Comparison of ENCODE assay signal across 20 cellular contexts in the genomic region with DNA sequence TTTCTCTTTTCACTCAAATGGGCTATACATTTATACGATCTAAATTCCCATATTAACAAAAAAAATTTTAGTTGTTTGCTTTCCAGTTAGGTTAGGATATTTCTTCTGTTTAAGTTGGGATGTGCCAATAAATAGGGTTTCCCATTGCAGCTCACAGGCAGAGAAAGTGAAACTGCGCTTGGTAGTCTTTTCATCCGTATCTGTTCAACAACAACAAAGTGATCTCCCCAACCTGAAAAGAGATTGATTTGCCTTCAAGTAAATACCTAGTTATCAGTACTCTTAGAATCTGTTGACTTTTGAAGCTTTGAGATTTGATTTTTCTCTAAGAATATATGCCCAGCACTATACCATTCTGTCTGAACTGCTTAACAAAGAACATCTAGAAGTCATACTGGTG.
DNase-seq lines count a peak whose midpoint lies in the region; ATAC-seq and TF ChIP-seq lines count a peak whose summit lies in the region.
"Had no signal": no experiment of that assay in that cellular context is flagged by ENCODE, and none has a peak within 500 bp of the region (broad histone marks: within the 10 kb centered on the region; RNA-seq: fewer than 3 reads in every experiment).

No MANE protein-coding gene starts in this region.

- no peaks in the 10 kb centered on the region for H3K9me3 ChIP-seq in OCI-LY3 (ENCODE audit: insufficient read depth, low read length)
- no peaks in the 10 kb centered on the region for H3K9me3 ChIP-seq in hepatocyte (ENCODE audit: low read depth)
- H3K9me3 ChIP-seq in WERI-Rb-1 (ENCODE audit: severe bottlenecking), result no peaks in the 10 kb centered on the region
- H3K9me3 ChIP-seq: prostate gland had no signal

- WGBS in hepatocyte (ENCODE audit: low lambda C conversion rate, missing lambda C conversion rate), result 63% methylated on average over 3 of the region's 3 CpGs

- no peaks in the 10 kb centered on the region for H3K9me3 Mint-ChIP-seq in activated T-helper 2 cell treated with anti-CD3 and anti-CD28 coated beads, Interferon-gamma antibody, Interleukin-2, Interleukin-4, amounts not matched to agents 10 μg/mL and 5 μg/mL and 100 μg/mL, durations not matched to agents 14 hours and 24 hours and 36 hours
- H3K9me3 Mint-ChIP-seq: CD4-positive, CD25-positive, alpha-beta regulatory T cell; H9; immature natural killer cell had no signal

- no peak overlapping the region for H3K4me3 Mint-ChIP-seq in activated T-helper 2 cell treated with anti-CD3 and anti-CD28 coated beads, Interferon-gamma antibody, Interleukin-2, Interleukin-4, amounts not matched to agents 10 μg/mL and 5 μg/mL and 100 μg/mL, durations not matched to agents 14 hours and 24 hours and 36 hours (ENCODE audit: low read depth)
- H3K4me3 Mint-ChIP-seq: activated naive CD8-positive, alpha-beta T cell; CD4-positive, CD25-positive, alpha-beta regulatory T cell; H9; immature natural killer cell had no signal

- no peak overlapping the region for H3K9ac ChIP-seq in OCI-LY3 (ENCODE audit: low read length)
- H3K9ac ChIP-seq: KMS-11 had no signal

- no peak for ATAC-seq in GM19324 (IDR thresholded peaks at IDR 0.05; ENCODE audit: low FRiP score, unreplicated experiment)

- H4K20me1 ChIP-seq in OCI-LY3 (ENCODE audit: insufficient read depth, low read length), result no peaks in the 10 kb centered on the region
- H4K20me1 ChIP-seq in hepatocyte (ENCODE audit: insufficient read depth, poor library complexity, severe bottlenecking), result no peaks in the 10 kb centered on the region

- intact Hi-C loops in activated T-helper 2 cell treated with anti-CD3 and anti-CD28 coated beads, Interferon-gamma antibody, Interleukin-2, Interleukin-4, amounts not matched to agents 10 μg/mL and 5 μg/mL and 100 μg/mL, durations not matched to agents 14 hours and 24 hours and 36 hours (cut with micrococcal nuclease), result loop anchor here (1.0 to 10.0 kb wide), 3 partner anchors 159 to 1919 kb away; no protein-coding TSS in a partner anchor

- TF ChIP-seq CTCF in OCI-LY3 (IDR thresholded peaks at IDR 0.05; ENCODE audit: low read depth, low read length), result no peak
- TF ChIP-seq CTCF in hepatocyte (IDR thresholded peaks at IDR 0.05; ENCODE audit: poor library complexity), result no peak
- no peak for TF ChIP-seq CTCF in WERI-Rb-1 (IDR thresholded peaks at IDR 0.05; ENCODE audit: low read depth, low read length)

- H3K4me2 ChIP-seq in OCI-LY3 (ENCODE audit: low read length), result no peak overlapping the region
- H3K4me2 ChIP-seq in hepatocyte, result peak overlapping the region; percentile 65

- H2AFZ ChIP-seq in OCI-LY3 (ENCODE audit: low read depth, low read length) (0 out of 2 replicates have a peak overlapping the region, but pooled peaks have one; percentile 50), hepatocyte (no peak overlapping the region)

- H3K27ac Mint-ChIP-seq in activated T-helper 2 cell treated with anti-CD3 and anti-CD28 coated beads, Interferon-gamma antibody, Interleukin-2, Interleukin-4, amounts not matched to agents 10 μg/mL and 5 μg/mL and 100 μg/mL, durations not matched to agents 14 hours and 24 hours and 36 hours, result no peak overlapping the region
- H3K27ac Mint-ChIP-seq: activated naive CD8-positive, alpha-beta T cell; CD4-positive, CD25-positive, alpha-beta regulatory T cell; H9; immature natural killer cell had no signal

- no peak overlapping the region for H3K27ac ChIP-seq in OCI-LY3 (ENCODE audit: low read length)
- H3K27ac ChIP-seq in hepatocyte, result no peak overlapping the region
- H3K27ac ChIP-seq in WERI-Rb-1, result no peak overlapping the region
- H3K27ac ChIP-seq: KMS-11, prostate gland, RWPE1 had no signal

- H3K36me3 ChIP-seq in OCI-LY3 (replicated peaks; ENCODE audit: low read depth, low read length) (no peaks in the 10 kb centered on the region), hepatocyte (replicated peaks; ENCODE audit: insufficient read depth, low read depth) (no peaks in the 10 kb centered on the region), WERI-Rb-1 (no peaks in the 10 kb centered on the region)
- H3K36me3 ChIP-seq: prostate gland had no signal

- H3K4me1 Mint-ChIP-seq in activated T-helper 2 cell treated with anti-CD3 and anti-CD28 coated beads, Interferon-gamma antibody, Interleukin-2, Interleukin-4, amounts not matched to agents 10 μg/mL and 5 μg/mL and 100 μg/mL, durations not matched to agents 14 hours and 24 hours and 36 hours (ENCODE audit: low read depth), result peaks cover 5% of the 10 kb centered on the region

- H3K9me2 ChIP-seq in hepatocyte (replicated peaks; ENCODE audit: insufficient read depth), result no peaks in the 10 kb centered on the region

- H3K79me2 ChIP-seq in OCI-LY3 (ENCODE audit: low read length) (no peaks in the 10 kb centered on the region), hepatocyte (no peaks in the 10 kb centered on the region)

- H3K27me3 ChIP-seq in OCI-LY3 (ENCODE audit: low read depth, low read length) (peaks cover 16% of the 10 kb centered on the region; the same call in 1 of the 2 replicates), hepatocyte (peaks cover 18% of the 10 kb centered on the region), WERI-Rb-1 (ENCODE audit: insufficient read depth, low read depth, severe bottlenecking) (no peaks in the 10 kb centered on the region)

- peak; percentile 69 for DNase-seq in DMS153 treated with DMSO at 0.1 percent for 48 hours (lab: John Stamatoyannopoulos, UW; ENCODE audit: unreplicated experiment)
- DNase-seq in NCI-H1930 (lab: John Stamatoyannopoulos, UW), result peak; percentile 65 to 67
- no peak for DNase-seq in hepatocyte (ENCODE audit: low spot score)
- DNase-seq in WERI-Rb-1, result no peak
- DNase-seq in NCI-H82 (lab: John Stamatoyannopoulos, UW), result no peak
- no peak for DNase-seq in activated T-helper 2 cell treated with anti-CD3 and anti-CD28 coated beads, Interferon-gamma antibody, Interleukin-2, Interleukin-4, amounts not matched to agents 10 μg/mL and 5 μg/mL and 100 μg/mL, durations not matched to agents 14 hours and 24 hours and 36 hours (ENCODE audit: low spot score)
- DNase-seq: activated CD4-positive, alpha-beta T cell treated with anti-CD3 and anti-CD28 coated beads for 1 hour; CD4-positive, CD25-positive, alpha-beta regulatory T cell; effector CD8-positive, alpha-beta T cell; H9; immature natural killer cell; left ventricle myocardium superior; NCI-H1048; stimulated activated naive CD4-positive, alpha-beta T cell had no signal

- H3K4me3 ChIP-seq in OCI-LY3 (ENCODE audit: low read length) (no peak overlapping the region), hepatocyte (no peak overlapping the region), WERI-Rb-1 (ENCODE audit: low read depth, low read length) (no peak overlapping the region)
- H3K4me3 ChIP-seq: prostate gland had no signal

- no peaks in the 10 kb centered on the region for H3K36me3 Mint-ChIP-seq in activated T-helper 2 cell treated with anti-CD3 and anti-CD28 coated beads, Interferon-gamma antibody, Interleukin-2, Interleukin-4, amounts not matched to agents 10 μg/mL and 5 μg/mL and 100 μg/mL, durations not matched to agents 14 hours and 24 hours and 36 hours (ENCODE audit: low read depth)
- H3K36me3 Mint-ChIP-seq: activated naive CD8-positive, alpha-beta T cell; CD4-positive, CD25-positive, alpha-beta regulatory T cell; immature natural killer cell had no signal

- no peaks in the 10 kb centered on the region for H3K4me1 ChIP-seq in OCI-LY3 (ENCODE audit: low read length)
- H3K4me1 ChIP-seq in hepatocyte (ENCODE audit: insufficient read depth), result no peaks in the 10 kb centered on the region
- H3K4me1 ChIP-seq: prostate gland had no signal

- peaks cover 15% of the 10 kb centered on the region for H3K27me3 Mint-ChIP-seq in activated T-helper 2 cell treated with anti-CD3 and anti-CD28 coated beads, Interferon-gamma antibody, Interleukin-2, Interleukin-4, amounts not matched to agents 10 μg/mL and 5 μg/mL and 100 μg/mL, durations not matched to agents 14 hours and 24 hours and 36 hours (ENCODE audit: low read depth)

Comparison
In these comparisons a context has a peak if more than half of its experiments do, and no peak if none do; other contexts are left out.
1. DNase-seq: peak in DMS153 treated with DMSO at 0.1 percent for 48 hours (single experiment) and NCI-H1930 (2 of 2); none in hepatocyte (single experiment), WERI-Rb-1 (single experiment), NCI-H82 (single experiment) and activated T-helper 2 cell treated with anti-CD3 and anti-CD28 coated beads, Interferon-gamma antibody, Interleukin-2, Interleukin-4, amounts not matched to agents 10 μg/mL and 5 μg/mL and 100 μg/mL, durations not matched to agents 14 hours and 24 hours and 36 hours (single experiment).